Comparison of ENCODE assay signal across 1 cellular context in genomic region chr5:180467576-180467975, GRCh38.
TF ChIP-seq lines count a peak whose summit lies in the region.

No MANE protein-coding gene starts in this region.

TF ChIP-seq in GM23338, 12 proteins besides CTCF, POLR2A, EP300 and RAD21 (continued from another document):
- TF ChIP-seq ZNF462 (CRISPR knock-in tag; IDR thresholded peaks at IDR 0.05) (no peak), EZH2phosphoT487 (IDR thresholded peaks at IDR 0.05; ENCODE audit: unreplicated experiment) (no peak), REST (IDR thresholded peaks at IDR 0.05; ENCODE audit: unreplicated experiment) (no peak), ZNF331 (CRISPR knock-in tag; IDR thresholded peaks at IDR 0.05; ENCODE audit: low read depth) (no peak)
